24 cellular contexts compared by ENCODE assay signal in the genomic region with DNA sequence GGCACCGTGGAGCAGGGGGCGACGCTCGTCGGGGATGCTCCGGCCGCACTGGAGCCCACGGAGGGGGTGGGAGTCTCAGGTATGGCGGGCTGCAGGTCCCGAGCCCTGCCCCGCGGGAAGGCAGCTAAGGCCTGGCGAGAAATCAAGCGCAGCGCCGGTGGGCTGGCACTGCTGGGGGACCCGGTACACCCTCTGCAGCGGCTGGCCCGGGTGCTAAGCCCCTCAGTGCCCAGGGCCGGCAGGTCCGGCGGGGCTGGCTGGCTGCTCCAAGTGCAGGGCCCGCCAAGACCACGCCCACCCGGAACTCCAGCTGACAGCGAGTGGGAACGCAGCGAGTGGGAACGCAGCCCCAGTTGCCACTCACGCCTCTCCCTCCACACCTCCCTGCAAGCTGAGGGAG.
"Had no signal": no experiment of that assay in that cellular context is flagged by ENCODE, and none has a peak within 500 bp of the region (broad histone marks: within the 10 kb centered on the region; RNA-seq: fewer than 3 reads in every experiment).

No MANE protein-coding gene starts in this region.

- H3K9me3 ChIP-seq: SK-N-SH had no signal

- H3K27me3 Mint-ChIP-seq: IgD-negative memory B cell had no signal

- DNase-seq: Kasumi-1, MV-4-11, NCI-H1048, NCI-H1105, NCI-H1417, NCI-H1436 treated with DMSO at 0.1 percent for 48 hours, NCI-H187, NCI-H2029, NCI-H2081 treated with DMSO at 0.1 percent for 48 hours, NCI-H2171, NCI-H226, NCI-H446, NCI-H510A, NCI-H524 treated with DMSO at 0.1 percent for 48 hours, NCI-H69, NCI-H774, RPMI8226, SHP77, SK-N-SH, SW 1271 had no signal

- ATAC-seq: K562 had no signal

- H3K4me1 Mint-ChIP-seq: IgD-negative memory B cell had no signal

- H3K27ac ChIP-seq: HL-60, KMS-11 had no signal

- H3K4me3 Mint-ChIP-seq: IgD-negative memory B cell had no signal

- H3K4me3 ChIP-seq: K562 had no signal

- H3K36me3 Mint-ChIP-seq: IgD-negative memory B cell had no signal
